9 cellular contexts compared by ENCODE assay signal in genomic region chr2:10493075-10493635, GRCh38. TPM values are rescaled to one million over a fixed set of nuclear protein-coding genes. Genes with fewer than 3 reads are reported as not detected.
DNase-seq lines count a peak whose midpoint lies in the region; ATAC-seq and TF ChIP-seq lines count a peak whose summit lies in the region.
"Had no signal": no experiment of that assay in that cellular context is flagged by ENCODE, and none has a peak within 500 bp of the region (broad histone marks: within the 10 kb centered on the region; RNA-seq: fewer than 3 reads in every experiment).

No MANE protein-coding gene starts in this region.

- H3K27ac Mint-ChIP-seq in stimulated activated naive B cell treated with anti-CD40 and anti-IgM and Interleukin-4, amounts not matched to agents 10 μg/mL and 1 μg/mL and 100 μg/mL, for 72 hours = peak overlapping the region; percentile 14

- no peaks in the 10 kb centered on the region for H4K20me1 ChIP-seq in OCI-LY3 (ENCODE audit: insufficient read depth, low read length)

- DNase-seq in cardiac septum (ENCODE audit: low spot score) = peak; percentile 7
- DNase-seq in left ventricle myocardium inferior = no peak
- peak; percentile 40 for DNase-seq in colonic mucosa
- DNase-seq in stimulated activated naive B cell treated with anti-CD40 and anti-IgM and Interleukin-4, amounts not matched to agents 10 μg/mL and 1 μg/mL and 100 μg/mL, for 72 hours = no peak
- DNase-seq in C1 segment of cervical spinal cord (lab: John Stamatoyannopoulos, UW) = no peak
- no peak for DNase-seq in lower lobe of right lung
- no peak for DNase-seq in BE2C
- DNase-seq: heart right ventricle had no signal

- ATAC-seq in stimulated activated naive B cell treated with anti-CD40 and anti-IgM and Interleukin-4, amounts not matched to agents 10 μg/mL and 1 μg/mL and 100 μg/mL, for 72 hours (replicated peaks) = peak in 1 of 2 donors; percentile 9
- ATAC-seq in lower lobe of right lung = no peak

- no peak overlapping the region for H2AFZ ChIP-seq in OCI-LY3 (ENCODE audit: low read depth, low read length)

- no peaks in the 10 kb centered on the region for H3K4me1 ChIP-seq in left ventricle myocardium inferior
- H3K4me1 ChIP-seq in OCI-LY3 (ENCODE audit: low read length) = peaks cover 11% of the 10 kb centered on the region
- H3K4me1 ChIP-seq in colonic mucosa = peaks cover 10% of the 10 kb centered on the region
- no peaks in the 10 kb centered on the region for H3K4me1 ChIP-seq in lower lobe of right lung
- H3K4me1 ChIP-seq in BE2C = no peaks in the 10 kb centered on the region; the same call in 1 of the 2 replicates
- H3K4me1 ChIP-seq: heart right ventricle had no signal

- H3K9me3 ChIP-seq in left ventricle myocardium inferior (replicated peaks) (peaks cover 12% of the 10 kb centered on the region), OCI-LY3 (ENCODE audit: insufficient read depth, low read length) (no peaks in the 10 kb centered on the region), colonic mucosa (no peaks in the 10 kb centered on the region), lower lobe of right lung (no peaks in the 10 kb centered on the region), BE2C (no peaks in the 10 kb centered on the region)

- H3K27ac ChIP-seq in left ventricle myocardium inferior (replicated peaks) = no peak overlapping the region
- H3K27ac ChIP-seq in OCI-LY3 (ENCODE audit: low read length) = no peak overlapping the region
- H3K27ac ChIP-seq in colonic mucosa = peak overlapping the region; percentile 46
- H3K27ac ChIP-seq in lower lobe of right lung = no peak overlapping the region
- H3K27ac ChIP-seq: heart right ventricle had no signal

- peak overlapping the region; percentile 49 for H3K4me2 ChIP-seq in OCI-LY3 (ENCODE audit: low read length)

- no peak overlapping the region for H3K4me3 ChIP-seq in left ventricle myocardium inferior
- 0 out of 2 replicates have a peak overlapping the region, but pooled peaks have one; percentile 27 for H3K4me3 ChIP-seq in OCI-LY3 (ENCODE audit: low read length)
- no peak overlapping the region for H3K4me3 ChIP-seq in colonic mucosa
- H3K4me3 ChIP-seq in lower lobe of right lung = no peak overlapping the region
- no peak overlapping the region for H3K4me3 ChIP-seq in BE2C (ENCODE audit: low read depth, low read length)
- H3K4me3 ChIP-seq: heart right ventricle had no signal

- H3K36me3 Mint-ChIP-seq in stimulated activated naive B cell treated with anti-CD40 and anti-IgM and Interleukin-4, amounts not matched to agents 10 μg/mL and 1 μg/mL and 100 μg/mL, for 72 hours = peaks cover 0 to 8% of the 10 kb centered on the region in 2 donors

- peaks cover 0 to 5% of the 10 kb centered on the region in 2 donors for H3K4me1 Mint-ChIP-seq in stimulated activated naive B cell treated with anti-CD40 and anti-IgM and Interleukin-4, amounts not matched to agents 10 μg/mL and 1 μg/mL and 100 μg/mL, for 72 hours

- no peak overlapping the region for H3K4me3 Mint-ChIP-seq in stimulated activated naive B cell treated with anti-CD40 and anti-IgM and Interleukin-4, amounts not matched to agents 10 μg/mL and 1 μg/mL and 100 μg/mL, for 72 hours

- H3K27me3 ChIP-seq in left ventricle myocardium inferior (ENCODE audit: low read depth) (peaks cover 83% of the 10 kb centered on the region), OCI-LY3 (ENCODE audit: low read depth, low read length) (peaks cover 17% of the 10 kb centered on the region), colonic mucosa (no peaks in the 10 kb centered on the region), lower lobe of right lung (ENCODE audit: low read depth) (peaks cover 8% of the 10 kb centered on the region), BE2C (no peaks in the 10 kb centered on the region)

- TF ChIP-seq CTCF in left ventricle myocardium inferior (IDR thresholded peaks at IDR 0.05; ENCODE audit: borderline replicate concordance) (no peak), OCI-LY3 (IDR thresholded peaks at IDR 0.05; ENCODE audit: low read depth, low read length) (no peak), colonic mucosa (IDR thresholded peaks at IDR 0.05) (no peak), lower lobe of right lung (IDR thresholded peaks at IDR 0.05) (no peak), BE2C (IDR thresholded peaks at IDR 0.05; ENCODE audit: low read depth, low read length) (no peak)

- H3K27me3 Mint-ChIP-seq in stimulated activated naive B cell treated with anti-CD40 and anti-IgM and Interleukin-4, amounts not matched to agents 10 μg/mL and 1 μg/mL and 100 μg/mL, for 72 hours = peaks cover 43 to 56% of the 10 kb centered on the region in 2 donors

- no peaks in the 10 kb centered on the region for H3K79me2 ChIP-seq in OCI-LY3 (ENCODE audit: low read length)

- H3K9ac ChIP-seq in OCI-LY3 (ENCODE audit: low read length) (no peak overlapping the region), colonic mucosa (ENCODE audit: low read depth in 2 of 2, low read length in 2 of 2) (peak overlapping the region in 1 of 2 donors; percentile 19)

- peaks cover 0 to 6% of the 10 kb centered on the region in 2 donors for H3K9me3 Mint-ChIP-seq in stimulated activated naive B cell treated with anti-CD40 and anti-IgM and Interleukin-4, amounts not matched to agents 10 μg/mL and 1 μg/mL and 100 μg/mL, for 72 hours

- H3K36me3 ChIP-seq in left ventricle myocardium inferior = no peaks in the 10 kb centered on the region
- no peaks in the 10 kb centered on the region for H3K36me3 ChIP-seq in OCI-LY3 (replicated peaks; ENCODE audit: low read depth, low read length)
- no peaks in the 10 kb centered on the region for H3K36me3 ChIP-seq in colonic mucosa
- H3K36me3 ChIP-seq in lower lobe of right lung = no peaks in the 10 kb centered on the region
- no peaks in the 10 kb centered on the region for H3K36me3 ChIP-seq in BE2C
- H3K36me3 ChIP-seq: heart right ventricle had no signal

- intact Hi-C loops in cardiac septum (cut with DNase I) (no loop called here), left ventricle myocardium inferior (cut with micrococcal nuclease) (no loop called here), colonic mucosa (cut with DNase I) (no loop called here), lower lobe of right lung (cut with DNase I) (no loop called here)

RNA-seq across cellular contexts. Expression of gene ODC1, which starts 45.0 kb away (rescaled TPM):
- 58.0 TPM for total RNA-seq in cardiac septum
- 41.7 TPM for total RNA-seq in left ventricle myocardium inferior
- total RNA-seq in colonic mucosa = 100 to 1,000 TPM in 1 of 2 donors, 10 to 100 TPM in 1; 45.8 to 107 TPM
- 30.1 TPM for total RNA-seq in lower lobe of right lung
- polyA plus RNA-seq in BE2C (2012; ENCODE audit: insufficient read depth, insufficient read length, low read depth) = 216 TPM

Comparison
In these comparisons a context has a peak if more than half of its experiments do, and no peak if none do; other contexts are left out.
1. DNase-seq: peak in cardiac septum (single experiment) and colonic mucosa (single experiment); none in left ventricle myocardium inferior (single experiment), stimulated activated naive B cell treated with anti-CD40 and anti-IgM and Interleukin-4, amounts not matched to agents 10 μg/mL and 1 μg/mL and 100 μg/mL, for 72 hours (single experiment), C1 segment of cervical spinal cord (0 of 14), lower lobe of right lung (single experiment) and BE2C (single experiment).